3 cellular contexts compared by ENCODE assay signal in the genomic region with DNA sequence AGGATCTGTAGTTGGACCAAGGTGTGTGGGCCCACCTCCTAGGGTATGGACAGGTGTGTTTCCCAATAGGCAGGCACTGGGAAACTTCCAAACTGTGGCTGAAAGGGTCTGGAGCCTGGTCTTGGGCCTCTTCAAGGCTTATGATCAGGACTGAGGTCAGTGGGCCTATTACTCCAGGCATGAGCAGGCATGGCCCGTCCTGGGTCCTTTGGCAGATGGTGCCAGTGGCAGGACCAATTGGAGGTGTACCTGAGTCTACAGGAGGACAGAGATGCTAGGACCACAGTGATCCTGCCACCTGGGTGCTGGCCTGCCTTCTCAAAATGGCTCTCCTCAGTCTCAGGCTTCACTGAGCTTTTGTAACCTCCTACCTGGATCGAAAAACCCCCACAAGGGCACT.
"Had no signal": no experiment of that assay in that cellular context is flagged by ENCODE, and none has a peak within 500 bp of the region (broad histone marks: within the 10 kb centered on the region; RNA-seq: fewer than 3 reads in every experiment).

No MANE protein-coding gene starts in this region.

- DNase-seq: GDM1, GF-D8 had no signal

- H3K4me3 ChIP-seq: GM12878 had no signal

- ATAC-seq: GM12878 had no signal
